ENCODE assay signal across 13 cellular contexts in genomic region chr7:92025260-92025659, GRCh38.
DNase-seq lines count a peak whose midpoint lies in the region; ATAC-seq and TF ChIP-seq lines count a peak whose summit lies in the region.
"Had no signal": no experiment of that assay in that cellular context is flagged by ENCODE, and none has a peak within 500 bp of the region (broad histone marks: within the 10 kb centered on the region; RNA-seq: fewer than 3 reads in every experiment).

No MANE protein-coding gene starts in this region.

- ATAC-seq in GM19467 (IDR thresholded peaks at IDR 0.05; ENCODE audit: unreplicated experiment) (no peak), GM19463 (IDR thresholded peaks at IDR 0.05; ENCODE audit: unreplicated experiment) (no peak), HG02642 (IDR thresholded peaks at IDR 0.05; ENCODE audit: poor library complexity, unreplicated experiment) (no peak)
- ATAC-seq: T-cell had no signal

- no peak for TF ChIP-seq CTCF in epithelial cell of esophagus (IDR thresholded peaks at IDR 0.05; ENCODE audit: insufficient read depth, low read depth, low read length, missing control alignments)

- H3K4me3 ChIP-seq in epithelial cell of esophagus (ENCODE audit: low read length), result no peak overlapping the region

- DNase-seq in COLO829 (ENCODE audit: low spot score), result peak; percentile 89
- DNase-seq in RPMI7951 (ENCODE audit: low read depth), result peak; percentile 48
- peak; percentile 64 for DNase-seq in epithelial cell of esophagus (ENCODE audit: low read depth)
- DNase-seq in non-pigmented ciliary epithelial cell (ENCODE audit: low read depth), result peak; percentile 60
- no peak for DNase-seq in NCI-H748 (lab: John Stamatoyannopoulos, UW; ENCODE audit: unreplicated experiment)
- DNase-seq: activated T-cell treated with anti-CD3 and anti-CD28 coated beads, Interleukin-2, amount 50 U/mL, for 24 hours; CD4-positive, alpha-beta T cell; stimulated activated CD4-positive, alpha-beta T cell treated with anti-CD3 and anti-CD28 coated beads, Interleukin-4, amount 100 ng/mL, for 24 hours; stimulated activated naive CD4-positive, alpha-beta T cell; T-cell had no signal
